Comparison of ENCODE assay signal across 8 cellular contexts in the genomic region with DNA sequence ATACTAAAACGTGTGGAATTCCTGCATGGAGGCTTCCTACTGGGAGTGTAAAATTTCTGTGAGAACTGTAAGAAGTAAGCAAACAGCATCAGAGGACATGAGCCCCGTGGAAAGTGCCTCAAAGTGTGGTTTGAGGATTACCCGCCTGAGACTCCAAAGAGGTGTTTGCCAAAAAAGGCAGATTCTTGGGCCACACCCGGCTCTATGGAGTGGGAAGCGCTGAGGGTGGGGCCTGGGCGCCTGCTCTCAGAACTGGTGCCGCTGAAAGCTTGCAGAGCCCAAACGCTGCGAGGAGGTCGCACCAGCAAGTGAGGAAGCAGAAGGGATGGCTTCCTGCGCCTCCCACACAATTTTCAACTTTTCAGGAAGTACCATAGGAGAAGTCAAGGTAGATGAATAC. TPM values are rescaled to one million over a fixed set of nuclear protein-coding genes. Genes with fewer than 3 reads are reported as not detected.
DNase-seq lines count a peak whose midpoint lies in the region; ATAC-seq and TF ChIP-seq lines count a peak whose summit lies in the region.

No MANE protein-coding gene starts in this region.

- H3K36me3 ChIP-seq in HUES6 (ENCODE audit: control insufficient read depth, insufficient read depth, low read length) (no peaks in the 10 kb centered on the region), heart right ventricle (no peaks in the 10 kb centered on the region)

- intact Hi-C loops in heart right ventricle (cut with DNase I), result loop anchor here in 9 of 10 donors (2.0 to 10.0 kb wide), 10 partner anchors 89 to 405 kb away; partner anchors contain the start of genes ITPKB (in 6 of the 9) and STUM (in 3 of the 9)

- H3K27me3 ChIP-seq in HUES6 (ENCODE audit: control insufficient read depth, insufficient read depth, low read length), result no peaks in the 10 kb centered on the region
- no peaks in the 10 kb centered on the region for H3K27me3 ChIP-seq in heart right ventricle

- peak; percentile 19 for DNase-seq in activated CD8-positive, alpha-beta memory T cell treated with anti-CD3 and anti-CD28 coated beads, Interleukin-2, amount 50 U/mL, for 4 hours
- DNase-seq in heart right ventricle (peak; percentile 67 to 68), HEK293T (ENCODE audit: extremely low spot score) (no peak), DMS 273 treated with DMSO at 0.1 percent for 48 hours (lab: John Stamatoyannopoulos, UW) (no peak)
- peak; percentile 22 for DNase-seq in stimulated activated CD4-positive, alpha-beta T cell treated with anti-CD3 and anti-CD28 coated beads, Interleukin-4, amount 100 ng/mL, for 1 hour

- POLR2A ChIA-PET in HEK293T (lab: Yijun Ruan, JAX), result no interaction called here

- CTCF ChIA-PET in HEK293T (lab: Yijun Ruan, JAX), result interaction anchor here (1.1 to 3.0 kb wide), 5 partner anchors 18 to 194 kb away, joined by 3 to 16 read pairs (median 3); no protein-coding TSS in a partner anchor

- H3K4me1 ChIP-seq in HUES6 (ENCODE audit: control insufficient read depth, insufficient read depth, low read length) (peaks cover 13% of the 10 kb centered on the region), heart right ventricle (peaks cover 0 to 33% (median 19%) of the 10 kb centered on the region in 9 donors)

- WGBS in heart right ventricle, 2 donors, result 41 to 55% methylated on average over 11 of the region's 11 CpGs

- H3K27ac ChIP-seq in HUES6 (ENCODE audit: low read depth, low read length), result peak overlapping the region; percentile 58; the same call in 1 of the 2 replicates
- peak overlapping the region in 9 of 10 donors; percentile 73 to 88 (median 84) for H3K27ac ChIP-seq in heart right ventricle

- no peak for TF ChIP-seq CTCF in heart right ventricle (IDR thresholded peaks at IDR 0.05)

- H3K4me3 ChIP-seq in HUES6 (ENCODE audit: low read depth, low read length) (no peak overlapping the region), heart right ventricle (peak overlapping the region in 8 of 10 donors; percentile 12 to 43 (median 31))

- peak overlapping the region; percentile 60 for H3K9ac ChIP-seq in HUES6 (ENCODE audit: low read length)

- H3K9me3 ChIP-seq in HUES6 (ENCODE audit: control insufficient read depth, insufficient read depth, low read depth, low read length) (no peaks in the 10 kb centered on the region), heart right ventricle (no peaks in the 10 kb centered on the region)

- ATAC-seq in heart right ventricle (peak; percentile 69 to 85 (median 78)), GM18867 (IDR thresholded peaks at IDR 0.05; ENCODE audit: unreplicated experiment) (no peak), HG03095 (IDR thresholded peaks at IDR 0.05; ENCODE audit: unreplicated experiment) (no peak)

TF ChIP-seq in HEK293T, 16 proteins besides CTCF, POLR2A, EP300 and RAD21:
- TF ChIP-seq CTBP1 (IDR thresholded peaks at IDR 0.05; ENCODE audit: borderline replicate concordance) (no peak), L3MBTL2 (conservative IDR thresholded peaks at IDR 0.05) (no peak), FOXK2 (IDR thresholded peaks at IDR 0.05) (no peak)

RNA-seq across cellular contexts. Expression of gene PSEN2, which starts 43.0 kb away (rescaled TPM):
- 10 to 100 TPM; 17.7 to 25.8 (median 20.2) TPM for total RNA-seq in heart right ventricle
- polyA plus RNA-seq in heart right ventricle, result 10 to 100 TPM; 12.9 to 13.0 TPM

Comparison
In these comparisons a context has a peak if more than half of its experiments do, and no peak if none do; other contexts are left out.
1. DNase-seq: peak in activated CD8-positive, alpha-beta memory T cell treated with anti-CD3 and anti-CD28 coated beads, Interleukin-2, amount 50 U/mL, for 4 hours (single experiment), heart right ventricle (2 of 2) and stimulated activated CD4-positive, alpha-beta T cell treated with anti-CD3 and anti-CD28 coated beads, Interleukin-4, amount 100 ng/mL, for 1 hour (single experiment); none in HEK293T (single experiment) and DMS 273 treated with DMSO at 0.1 percent for 48 hours (single experiment).
2. ATAC-seq: peak in heart right ventricle (8 of 8); none in GM18867 (single experiment) and HG03095 (single experiment).